Comparison of ENCODE assay signal across 22 cellular contexts in the genomic region with DNA sequence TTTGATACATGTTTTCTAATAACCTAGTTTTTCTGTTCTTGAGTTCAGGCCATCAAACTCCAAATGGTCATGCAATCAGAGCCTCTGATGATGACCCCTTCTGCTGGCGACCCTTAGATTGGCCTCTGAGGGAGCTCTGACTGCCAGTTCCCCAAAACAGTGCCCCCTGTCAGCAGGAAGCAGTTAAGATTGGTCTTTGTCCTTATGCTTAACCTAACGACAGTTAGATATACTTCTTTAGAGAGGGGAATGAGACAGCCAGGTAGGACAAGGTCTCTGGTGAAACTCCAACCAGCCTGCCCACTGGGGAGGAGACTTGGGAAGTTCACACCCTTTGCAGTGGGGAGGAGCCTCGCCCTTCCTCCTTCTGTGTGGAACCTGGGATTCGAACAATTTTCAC.
DNase-seq lines count a peak whose midpoint lies in the region; ATAC-seq and TF ChIP-seq lines count a peak whose summit lies in the region.
"Had no signal": no experiment of that assay in that cellular context is flagged by ENCODE, and none has a peak within 500 bp of the region (broad histone marks: within the 10 kb centered on the region; RNA-seq: fewer than 3 reads in every experiment).

No MANE protein-coding gene starts in this region.

- no peak overlapping the region for H2AK5ac ChIP-seq in H9 (ENCODE audit: insufficient read length, low read length)
- no peak overlapping the region for H2AK5ac ChIP-seq in neuronal stem cell (ENCODE audit: low read depth, low read length)

- H3K4me1 ChIP-seq in H9 (ENCODE audit: insufficient read depth, low read length) (no peaks in the 10 kb centered on the region), OCI-LY7 (ENCODE audit: insufficient read depth, low read length, poor library complexity, severe bottlenecking) (no peaks in the 10 kb centered on the region), neuronal stem cell (ENCODE audit: control insufficient read depth in 2 of 2, insufficient read depth in 1 of 2, low read depth in 1 of 2, low read length in 2 of 2) (no peaks in the 10 kb centered on the region), upper lobe of right lung (no peaks in the 10 kb centered on the region)
- H3K4me1 ChIP-seq: Caco-2, Peyer's patch had no signal

- H4K20me1 ChIP-seq in H9 (ENCODE audit: control insufficient read depth, insufficient read depth, insufficient read length) (no peaks in the 10 kb centered on the region), OCI-LY7 (ENCODE audit: insufficient read depth, low read length) (no peaks in the 10 kb centered on the region)

- H3K9me3 Mint-ChIP-seq in H9, result peaks cover 13 to 16% of the 10 kb centered on the region in 2 experiments
- H3K9me3 Mint-ChIP-seq in activated CD4-positive, alpha-beta memory T cell treated with anti-CD3 and anti-CD28 coated beads for 36 hours, result peaks cover 8% of the 10 kb centered on the region

- peaks cover 5 to 10% (median 5%) of the 10 kb centered on the region in 3 experiments; a peak in 6 of 7 replicates for H3K36me3 Mint-ChIP-seq in H9 (ENCODE audit: insufficient read depth in 1 of 3, low read depth in 3 of 3)
- H3K36me3 Mint-ChIP-seq in activated CD4-positive, alpha-beta memory T cell treated with anti-CD3 and anti-CD28 coated beads for 36 hours, result no peaks in the 10 kb centered on the region
- H3K36me3 Mint-ChIP-seq: CD4-positive, CD25-positive, alpha-beta regulatory T cell had no signal

- H3K27ac ChIP-seq in H9 (ENCODE audit: insufficient read length, low read depth, low read length) (no peak overlapping the region), OCI-LY7 (ENCODE audit: low read depth, low read length, poor library complexity, severe bottlenecking) (no peak overlapping the region), neuronal stem cell (replicated peaks; ENCODE audit: low read length) (no peak overlapping the region), upper lobe of right lung (no peak overlapping the region)
- H3K27ac ChIP-seq: GM23248, Peyer's patch, SK-N-MC had no signal

- no peak overlapping the region for H3K4me3 Mint-ChIP-seq in H9
- H3K4me3 Mint-ChIP-seq in activated CD4-positive, alpha-beta memory T cell treated with anti-CD3 and anti-CD28 coated beads for 36 hours, result no peak overlapping the region
- H3K4me3 Mint-ChIP-seq: CD4-positive, CD25-positive, alpha-beta regulatory T cell had no signal

- no peaks in the 10 kb centered on the region for H3K79me1 ChIP-seq in H9 (ENCODE audit: insufficient read depth, low read depth, low read length, poor library complexity, severe bottlenecking)
- H3K79me1 ChIP-seq in neuronal stem cell (ENCODE audit: low read depth, low read length), result no peaks in the 10 kb centered on the region

- H4K5ac ChIP-seq in H9 (ENCODE audit: insufficient read length, low read depth, low read length), result no peak overlapping the region

- no peak overlapping the region for H2AFZ ChIP-seq in H9 (ENCODE audit: low read length)
- no peak overlapping the region for H2AFZ ChIP-seq in OCI-LY7 (ENCODE audit: low read length)
- H2AFZ ChIP-seq in neuronal stem cell (ENCODE audit: low read length), result peak overlapping the region; percentile 17
- H2AFZ ChIP-seq: GM23248 had no signal

- H3K9ac ChIP-seq in H9 (ENCODE audit: extremely low read depth, insufficient read length, low read length), result no peak overlapping the region
- H3K9ac ChIP-seq in neuronal stem cell (ENCODE audit: low read depth, low read length, poor library complexity), result no peak overlapping the region
- H3K9ac ChIP-seq: GM23248 had no signal

- H3K4me2 ChIP-seq in H9 (ENCODE audit: insufficient read depth, insufficient read length, low read length) (no peak overlapping the region), OCI-LY7 (ENCODE audit: low read length) (no peak overlapping the region), neuronal stem cell (ENCODE audit: insufficient read depth, low read length, poor library complexity, severe bottlenecking) (no peak overlapping the region)

- BruUV-seq in OCI-LY7 (replicated peaks; lab: Mats Ljungman, UMichigan), result no TSS peak

- H3K14ac ChIP-seq in H9 (ENCODE audit: insufficient read depth, low read length) (no peak overlapping the region), neuronal stem cell (ENCODE audit: low read length) (no peak overlapping the region)

- H3K9me2 ChIP-seq in OCI-LY7 (ENCODE audit: insufficient read depth, low read length), result no peaks in the 10 kb centered on the region

- peak; percentile 58 for TF ChIP-seq CTCF in H9 (conservative IDR thresholded peaks at IDR 0.05)
- TF ChIP-seq CTCF in OCI-LY7 (conservative IDR thresholded peaks at IDR 0.05; ENCODE audit: low read length), result 0 out of 2 replicates have a peak, but pooled peaks have one; percentile 28
- TF ChIP-seq CTCF in epithelial cell of proximal tubule (conservative IDR thresholded peaks at IDR 0.05; ENCODE audit: low read depth, low read length), result peak; percentile 26
- no peak for TF ChIP-seq CTCF in upper lobe of right lung (IDR thresholded peaks at IDR 0.05)

- no peak overlapping the region for H3T11ph ChIP-seq in H9 (ENCODE audit: low read length)

- POLR2A ChIA-PET in OCI-LY7 (lab: Charles Lee), result no interaction called here
- POLR2A ChIA-PET in activated CD4-positive, alpha-beta memory T cell treated with anti-CD3 and anti-CD28 coated beads for 36 hours (lab: Charles Lee), result no interaction called here

- H3K4me1 Mint-ChIP-seq in H9, result peaks cover 2 to 5% of the 10 kb centered on the region in 2 experiments; a peak in 3 of 4 replicates
- no peaks in the 10 kb centered on the region for H3K4me1 Mint-ChIP-seq in activated CD4-positive, alpha-beta memory T cell treated with anti-CD3 and anti-CD28 coated beads for 36 hours (ENCODE audit: low read depth)
- H3K4me1 Mint-ChIP-seq: CD4-positive, CD25-positive, alpha-beta regulatory T cell had no signal

- DNase-seq in H9, result peak; percentile 51
- no peak for DNase-seq in OCI-LY7 (ENCODE audit: low spot score)
- no peak for DNase-seq in epithelial cell of proximal tubule (ENCODE audit: low read depth)
- no peak for DNase-seq in neuronal stem cell (ENCODE audit: low spot score)
- no peak for DNase-seq in left lobe of liver (ENCODE audit: low spot score)
- DNase-seq in activated CD4-positive, alpha-beta memory T cell treated with anti-CD3 and anti-CD28 coated beads for 36 hours, result no peak
- no peak for DNase-seq in upper lobe of right lung
- DNase-seq: Caco-2; CD4-positive, CD25-positive, alpha-beta regulatory T cell; DMS153; GF-D8; GM23248; MV-4-11; NCI-H1694 treated with DMSO at 0.1 percent for 48 hours; NCI-H2107; NCI-H2227 treated with DMSO at 0.1 percent for 48 hours; NCI-H510A treated with DMSO at 0.1 percent for 48 hours; NCI-H774; Peyer's patch; Right ventricle myocardium superior had no signal

- H3K36me3 ChIP-seq in OCI-LY7 (ENCODE audit: insufficient read depth, low read length) (no peaks in the 10 kb centered on the region), neuronal stem cell (replicated peaks in 1 of 2; ENCODE audit: control insufficient read depth in 2 of 2, insufficient read depth in 2 of 2, low read length in 2 of 2) (no peaks in the 10 kb centered on the region), upper lobe of right lung (no peaks in the 10 kb centered on the region)
- H3K36me3 ChIP-seq: Peyer's patch had no signal

- CTCF ChIA-PET in OCI-LY7 (lab: Charles Lee; ENCODE audit: unreplicated experiment), result no interaction called here
- CTCF ChIA-PET in activated CD4-positive, alpha-beta memory T cell treated with anti-CD3 and anti-CD28 coated beads for 36 hours (lab: Charles Lee), result no interaction called here

- intact Hi-C loops in OCI-LY7 (cut with micrococcal nuclease; ENCODE audit: unreplicated experiment), result no loop called here
- intact Hi-C loops in activated CD4-positive, alpha-beta memory T cell treated with anti-CD3 and anti-CD28 coated beads for 36 hours (cut with micrococcal nuclease), result no loop called here
- intact Hi-C loops in upper lobe of right lung (cut with DNase I), result no loop called here

- no peaks in the 10 kb centered on the region; the same call in 1 of the 2 replicates for H3K27me3 ChIP-seq in H9 (ENCODE audit: insufficient read depth, low read length)
- no peaks in the 10 kb centered on the region for H3K27me3 ChIP-seq in neuronal stem cell (ENCODE audit: control insufficient read depth in 3 of 3, insufficient read depth in 3 of 3, low read depth in 1 of 3, low read length in 3 of 3)
- H3K27me3 ChIP-seq in upper lobe of right lung, result no peaks in the 10 kb centered on the region
- H3K27me3 ChIP-seq: Peyer's patch had no signal

- H2BK20ac ChIP-seq in H9 (ENCODE audit: low read depth, low read length, poor library complexity, severe bottlenecking), result no peak overlapping the region

- H4K91ac ChIP-seq in H9 (ENCODE audit: insufficient read length, low read depth, low read length), result no peak overlapping the region
- no peak overlapping the region for H4K91ac ChIP-seq in neuronal stem cell (ENCODE audit: low read depth, low read length, poor library complexity)

- H2BK5ac ChIP-seq in H9 (ENCODE audit: insufficient read length, low read length), result no peak overlapping the region
- H2BK5ac ChIP-seq in neuronal stem cell (ENCODE audit: low read length), result no peak overlapping the region

- H2BK12ac ChIP-seq in H9 (ENCODE audit: insufficient read length, low read depth, low read length), result no peak overlapping the region
- H2BK12ac ChIP-seq in neuronal stem cell (ENCODE audit: low read length), result no peak overlapping the region

- H3K27ac Mint-ChIP-seq in H9, result no peak overlapping the region
- H3K27ac Mint-ChIP-seq in activated CD4-positive, alpha-beta memory T cell treated with anti-CD3 and anti-CD28 coated beads for 36 hours, result no peak overlapping the region
- H3K27ac Mint-ChIP-seq: CD4-positive, CD25-positive, alpha-beta regulatory T cell had no signal

- H4K8ac ChIP-seq in H9 (replicated peaks; ENCODE audit: insufficient read length, low read depth, low read length) (no peak overlapping the region), neuronal stem cell (ENCODE audit: low read depth, low read length) (no peak overlapping the region)

- H3K27me3 Mint-ChIP-seq in H9 (ENCODE audit: low read depth), result no peaks in the 10 kb centered on the region
- no peaks in the 10 kb centered on the region for H3K27me3 Mint-ChIP-seq in activated CD4-positive, alpha-beta memory T cell treated with anti-CD3 and anti-CD28 coated beads for 36 hours
- H3K27me3 Mint-ChIP-seq: CD4-positive, CD25-positive, alpha-beta regulatory T cell had no signal

- H3K4me3 ChIP-seq in OCI-LY7 (ENCODE audit: low read depth, low read length, poor library complexity, severe bottlenecking), result no peak overlapping the region
- no peak overlapping the region for H3K4me3 ChIP-seq in epithelial cell of proximal tubule (ENCODE audit: low read depth, low read length)
- no peak overlapping the region for H3K4me3 ChIP-seq in neuronal stem cell (ENCODE audit: low read length in 2 of 2)
- H3K4me3 ChIP-seq in upper lobe of right lung, result no peak overlapping the region
- H3K4me3 ChIP-seq: GM12878, GM23248, Peyer's patch, SK-N-MC had no signal

- H3K56ac ChIP-seq in H9 (ENCODE audit: insufficient read length, low read depth, low read length), result no peak overlapping the region

- WGBS in H9 (ENCODE audit: extremely low coverage, insufficient read length, low lambda C conversion rate), result no CpG with 5 or more reads among the region's 4 CpGs
- no CpG with 5 or more reads among the region's 4 CpGs for WGBS in neuronal stem cell (ENCODE audit: extremely low coverage in 2 of 2, insufficient read length in 2 of 2, insufficient replicate concordance in 1 of 2), 2 donors

- H2BK120ac ChIP-seq in H9 (ENCODE audit: low read depth, low read length, poor library complexity, severe bottlenecking), result no peak overlapping the region
- no peak overlapping the region for H2BK120ac ChIP-seq in neuronal stem cell (ENCODE audit: low read depth, low read length)

- no peaks in the 10 kb centered on the region for H3K23me2 ChIP-seq in H9 (ENCODE audit: insufficient read length, low read depth, low read length, poor library complexity, severe bottlenecking)

- H3K9me3 ChIP-seq in H9 (ENCODE audit: control insufficient read depth, low read depth, low read length) (no peaks in the 10 kb centered on the region), OCI-LY7 (ENCODE audit: low read length) (no peaks in the 10 kb centered on the region), neuronal stem cell (replicated peaks in 1 of 2; ENCODE audit: control insufficient read depth in 2 of 2, insufficient read depth in 1 of 2, low read depth in 1 of 2, low read length in 2 of 2) (peaks cover 0 to 12% of the 10 kb centered on the region in 2 donors), upper lobe of right lung (no peaks in the 10 kb centered on the region)
- H3K9me3 ChIP-seq: Peyer's patch had no signal

- no peak overlapping the region for H3K4ac ChIP-seq in H9 (ENCODE audit: low read depth, low read length)
- no peak overlapping the region for H3K4ac ChIP-seq in neuronal stem cell (ENCODE audit: low read length)

- H3K23ac ChIP-seq in H9 (ENCODE audit: insufficient read length, low read depth, low read length) (no peak overlapping the region), neuronal stem cell (ENCODE audit: low read depth, low read length, poor library complexity) (no peak overlapping the region)

- H2BK15ac ChIP-seq in H9 (ENCODE audit: low read depth, low read length) (no peak overlapping the region), neuronal stem cell (ENCODE audit: low read length) (no peak overlapping the region)

- H3K79me2 ChIP-seq in H9 (ENCODE audit: insufficient read depth, low read length) (no peaks in the 10 kb centered on the region), OCI-LY7 (ENCODE audit: insufficient read depth, low read depth, low read length) (no peaks in the 10 kb centered on the region)

- no peak for ATAC-seq in left lobe of liver
- ATAC-seq in upper lobe of right lung, result no peak
- ATAC-seq: GM12878 had no signal

- H3K18ac ChIP-seq in H9 (ENCODE audit: insufficient read length, low read depth, low read length) (no peak overlapping the region), neuronal stem cell (ENCODE audit: low read length) (no peak overlapping the region)
